Comparison of ENCODE assay signal across 8 cellular contexts in genomic region chr17:18182978-18183333, GRCh38. TPM values are rescaled to one million over a fixed set of nuclear protein-coding genes. Genes with fewer than 3 reads are reported as not detected.
DNase-seq lines count a peak whose midpoint lies in the region; ATAC-seq and TF ChIP-seq lines count a peak whose summit lies in the region.

No MANE protein-coding gene starts in this region.

- H4K20me1 ChIP-seq in BLaER1 treated with 17β-estradiol and CSF1 and Interleukin-3, amounts not matched to agents 10 nM and 100 nM, result peaks cover 38 to 42% (median 40%) of the 10 kb centered on the region in 11 experiments

- H3K9ac ChIP-seq in BLaER1 treated with 17β-estradiol and CSF1 and Interleukin-3, amounts not matched to agents 10 nM and 100 nM, result peak overlapping the region; percentile 88 to 97 (median 93)

- H3K36me3 ChIP-seq in BLaER1 treated with 17β-estradiol and CSF1 and Interleukin-3, amounts not matched to agents 10 nM and 100 nM, result peaks cover 7 to 23% (median 13%) of the 10 kb centered on the region in 11 experiments; a peak in 19 of 22 replicates
- peaks cover 21% of the 10 kb centered on the region for H3K36me3 ChIP-seq in SJCRH30
- H3K36me3 ChIP-seq in cardiac muscle cell, result peaks cover 6% of the 10 kb centered on the region
- H3K36me3 ChIP-seq in uterus, result no peaks in the 10 kb centered on the region

- peaks cover 38 to 47% (median 43%) of the 10 kb centered on the region in 10 experiments for H3K4me1 ChIP-seq in BLaER1 treated with 17β-estradiol and CSF1 and Interleukin-3, amounts not matched to agents 10 nM and 100 nM
- H3K4me1 ChIP-seq in SJCRH30, result peaks cover 21% of the 10 kb centered on the region
- peaks cover 46% of the 10 kb centered on the region for H3K4me1 ChIP-seq in cardiac muscle cell (ENCODE audit: low read depth)
- peaks cover 7 to 16% of the 10 kb centered on the region in 2 donors for H3K4me1 ChIP-seq in uterus

- no peaks in the 10 kb centered on the region for H3K27me3 ChIP-seq in BLaER1 treated with 17β-estradiol and CSF1 and Interleukin-3, amounts not matched to agents 10 nM and 100 nM
- no peaks in the 10 kb centered on the region for H3K27me3 ChIP-seq in SJCRH30
- H3K27me3 ChIP-seq in cardiac muscle cell, result no peaks in the 10 kb centered on the region
- no peaks in the 10 kb centered on the region for H3K27me3 ChIP-seq in uterus

- H3K4me2 ChIP-seq in BLaER1 treated with 17β-estradiol and CSF1 and Interleukin-3, amounts not matched to agents 10 nM and 100 nM, result peak overlapping the region; percentile 81 to 98 (median 91)

- DNase-seq in SJCRH30 (peak; percentile 99), cardiac muscle cell (ENCODE audit: low read depth in 1 of 2, low spot score in 1 of 2) (peak; percentile 82 to 90), pulmonary artery endothelial cell (ENCODE audit: low read depth, low spot score) (peak; percentile 43), uterus (peak; percentile 86 to 89)
- peak; percentile 74 to 78 (median 77) for DNase-seq in activated naive CD4-positive, alpha-beta T cell (lab: John Stamatoyannopoulos, UW)

- peak overlapping the region; percentile 92 to 98 (median 96) for H3K27ac ChIP-seq in BLaER1 treated with 17β-estradiol and CSF1 and Interleukin-3, amounts not matched to agents 10 nM and 100 nM
- peak overlapping the region; percentile 94 for H3K27ac ChIP-seq in SJCRH30
- H3K27ac ChIP-seq in cardiac muscle cell, result peak overlapping the region; percentile 96
- H3K27ac ChIP-seq in uterus, result peak overlapping the region; percentile 93 to 96

- TF ChIP-seq POLR2A in GM19099 (IDR thresholded peaks at IDR 0.05; ENCODE audit: extremely low read depth, insufficient read length, low read depth) (peak; percentile 71), uterus (IDR thresholded peaks at IDR 0.05) (no peak)

- intact Hi-C loops in uterus (cut with DNase I; ENCODE audit: low total_unique reads), result no loop called here

- peak overlapping the region; percentile 71 to 92 (median 82) for H3K4me3 ChIP-seq in BLaER1 treated with 17β-estradiol and CSF1 and Interleukin-3, amounts not matched to agents 10 nM and 100 nM
- H3K4me3 ChIP-seq in SJCRH30, result peak overlapping the region; percentile 77
- peak overlapping the region; percentile 88 for H3K4me3 ChIP-seq in cardiac muscle cell
- H3K4me3 ChIP-seq in uterus, result peak overlapping the region; percentile 90 to 92

- H3K9me3 ChIP-seq in BLaER1 treated with 17β-estradiol and CSF1 and Interleukin-3, amounts not matched to agents 10 nM and 100 nM (replicated peaks in 1 of 11), result no peaks in the 10 kb centered on the region
- H3K9me3 ChIP-seq in SJCRH30 (replicated peaks) (no peaks in the 10 kb centered on the region), cardiac muscle cell (ENCODE audit: low read depth) (no peaks in the 10 kb centered on the region), uterus (no peaks in the 10 kb centered on the region)

- TF ChIP-seq CTCF in cardiac muscle cell (IDR thresholded peaks at IDR 0.05; ENCODE audit: low read depth, low read length) (no peak), uterus (IDR thresholded peaks at IDR 0.05) (no peak)

- peak; percentile 30 for ATAC-seq in HG03342 (IDR thresholded peaks at IDR 0.05; ENCODE audit: unreplicated experiment)

RNA-seq across cellular contexts. Expression of gene ALKBH5, which starts 0.7 kb away (rescaled TPM):
- 297 and 308 TPM in 2 replicates for total RNA-seq in SJCRH30 (2014; rRNA removed; shearing (Covaris generic))
- total RNA-seq in cardiac muscle cell (247 and 279 TPM in 2 replicates), pulmonary artery endothelial cell (97.3 and 132 TPM in 2 replicates), uterus (100 to 1,000 TPM in 2 of 4 donors, 10 to 100 TPM in 2; 66.5 to 136 (median 98.5) TPM)
- 257 and 321 TPM in 2 replicates for polyA plus RNA-seq in cardiac muscle cell

RNA-seq across cellular contexts. Expression of gene LLGL1, which starts 42.5 kb away (rescaled TPM):
- total RNA-seq in SJCRH30 (2014; rRNA removed; shearing (Covaris generic)), result 75.0 and 78.3 TPM in 2 replicates
- total RNA-seq in cardiac muscle cell (81.5 and 83.8 TPM in 2 replicates), pulmonary artery endothelial cell (35.4 and 36.4 TPM in 2 replicates), uterus (10 to 100 TPM in 3 of 4 donors, 1 to 10 TPM in 1; 7.6 to 72.0 (median 23.1) TPM)
- polyA plus RNA-seq in cardiac muscle cell, result 5.9 and 7.3 TPM in 2 replicates

Comparison
In these comparisons a context has a peak if more than half of its experiments do, and no peak if none do; other contexts are left out.
1. Peak in every context shown above with its lines: DNase-seq, ATAC-seq, H3K4me3 ChIP-seq and H3K27ac ChIP-seq.
2. DNase-seq: peak in every context shown above with its lines; median percentile 99 in SJCRH30; 88 in uterus; 86 in cardiac muscle cell; 77 in activated naive CD4-positive, alpha-beta T cell; 43 in pulmonary artery endothelial cell.